ENCODE assay signal across 9 cellular contexts in the genomic region with DNA sequence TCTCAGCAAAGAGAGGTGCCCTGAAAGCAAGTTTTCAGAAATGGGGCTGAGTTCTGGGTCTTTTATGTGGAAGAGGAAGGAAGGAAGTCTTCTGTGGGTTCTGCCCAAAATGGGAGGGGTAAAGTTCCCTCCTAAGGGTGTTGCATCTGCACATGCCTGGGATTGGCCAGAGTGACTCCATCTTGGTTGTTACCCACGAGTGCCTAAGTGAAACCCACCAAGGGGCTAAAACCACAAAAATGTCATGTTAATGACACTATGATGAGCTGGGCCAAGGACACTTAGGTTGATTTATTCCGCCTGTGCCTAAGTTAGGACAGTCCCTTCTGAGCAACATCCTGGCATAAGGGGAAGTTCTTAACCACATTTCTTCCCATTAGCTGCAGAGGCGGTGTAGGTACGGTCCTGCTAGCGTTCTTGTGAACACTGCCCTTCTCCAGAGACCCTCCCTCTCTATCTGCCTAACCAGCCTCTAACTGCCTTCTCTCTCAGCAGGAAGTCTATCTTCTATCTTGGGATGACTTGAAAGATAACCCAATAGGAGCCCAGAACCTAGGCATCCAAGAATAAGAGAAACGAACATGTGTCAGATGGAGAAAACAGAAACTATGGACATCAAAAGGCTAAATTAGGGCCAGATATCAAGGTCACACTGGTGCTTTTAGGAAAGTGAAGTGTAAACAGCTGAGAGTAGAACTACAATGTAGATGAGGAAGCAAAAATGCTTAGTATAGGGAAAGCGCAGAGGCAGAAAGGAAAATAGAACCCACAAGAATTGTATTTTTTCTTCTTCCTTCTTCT.
DNase-seq lines count a peak whose midpoint lies in the region; ATAC-seq and TF ChIP-seq lines count a peak whose summit lies in the region.
"Had no signal": no experiment of that assay in that cellular context is flagged by ENCODE, and none has a peak within 500 bp of the region (broad histone marks: within the 10 kb centered on the region; RNA-seq: fewer than 3 reads in every experiment).

No MANE protein-coding gene starts in this region.

- H3K36me3 Mint-ChIP-seq in CD4-positive, alpha-beta memory T cell = peaks cover 19% of the 10 kb centered on the region in 2 donors
- no peaks in the 10 kb centered on the region for H3K36me3 Mint-ChIP-seq in T-helper 17 cell (ENCODE audit: low read depth)
- H3K36me3 Mint-ChIP-seq in immature natural killer cell = peaks cover 0 to 14% (median 5%) of the 10 kb centered on the region in 3 donors
- H3K36me3 Mint-ChIP-seq in neural progenitor cell = no peaks in the 10 kb centered on the region

- H3F3A ChIP-seq in neural progenitor cell (ENCODE audit: low read depth) = no peaks in the 10 kb centered on the region

- peaks cover 0 to 46% (median 33%) of the 10 kb centered on the region in 8 donors for H3K9me3 Mint-ChIP-seq in CD4-positive, alpha-beta memory T cell
- H3K9me3 Mint-ChIP-seq in immature natural killer cell (peaks cover 0 to 5% (median 0%) of the 10 kb centered on the region in 6 donors), neural progenitor cell (peaks cover 19% of the 10 kb centered on the region)

- no peak overlapping the region for H3K9ac ChIP-seq in neural progenitor cell

- no peaks in the 10 kb centered on the region for H3K27me3 ChIP-seq in CD4-positive, alpha-beta memory T cell (ENCODE audit: insufficient read depth, low read length)
- H3K27me3 ChIP-seq in neural progenitor cell (no peaks in the 10 kb centered on the region), brain microvascular endothelial cell (replicated peaks) (no peaks in the 10 kb centered on the region)
- H3K27me3 ChIP-seq: body of pancreas had no signal

- H4K20me1 ChIP-seq in neural progenitor cell (ENCODE audit: low read depth) = no peaks in the 10 kb centered on the region

- peak overlapping the region; percentile 57 to 90 (median 83) for H3K27ac Mint-ChIP-seq in CD4-positive, alpha-beta memory T cell
- H3K27ac Mint-ChIP-seq in T-helper 17 cell (peak overlapping the region; percentile 81), immature natural killer cell (peak overlapping the region; percentile 73 to 90 (median 83)), neural progenitor cell (no peak overlapping the region)

- H3K27ac ChIP-seq in CD4-positive, alpha-beta memory T cell (ENCODE audit: low read depth, low read length) = no peak overlapping the region
- H3K27ac ChIP-seq in neural progenitor cell = no peak overlapping the region
- no peak overlapping the region for H3K27ac ChIP-seq in brain microvascular endothelial cell

- peaks cover 35 to 56% (median 48%) of the 10 kb centered on the region in 4 donors for H3K4me1 Mint-ChIP-seq in CD4-positive, alpha-beta memory T cell
- H3K4me1 Mint-ChIP-seq in T-helper 17 cell = peaks cover 13% of the 10 kb centered on the region
- H3K4me1 Mint-ChIP-seq in immature natural killer cell = peaks cover 39 to 62% of the 10 kb centered on the region in 2 donors
- no peaks in the 10 kb centered on the region for H3K4me1 Mint-ChIP-seq in neural progenitor cell

- no peak overlapping the region for H2AFZ ChIP-seq in neural progenitor cell (replicated peaks)

- TF ChIP-seq CTCF in neural progenitor cell (IDR thresholded peaks at IDR 0.05) = no peak
- no peak for TF ChIP-seq CTCF in brain microvascular endothelial cell (IDR thresholded peaks at IDR 0.05; ENCODE audit: low read depth, low read length, missing control alignments)

- no peaks in the 10 kb centered on the region for H3K27me3 Mint-ChIP-seq in CD4-positive, alpha-beta memory T cell
- H3K27me3 Mint-ChIP-seq in T-helper 17 cell (no peaks in the 10 kb centered on the region), immature natural killer cell (ENCODE audit: low read depth in 3 of 3) (peaks cover 0 to 3% (median 0%) of the 10 kb centered on the region in 3 donors), neural progenitor cell (ENCODE audit: insufficient read depth, low read depth) (peaks cover 2% of the 10 kb centered on the region)

- H3K4me2 ChIP-seq in neural progenitor cell = no peak overlapping the region

- H3K9me3 ChIP-seq in CD4-positive, alpha-beta memory T cell (ENCODE audit: control insufficient read depth in 1 of 2, low read length in 2 of 2) = no peaks in the 10 kb centered on the region
- H3K9me3 ChIP-seq in T-helper 17 cell (ENCODE audit: control insufficient read depth, low read length, poor library complexity, severe bottlenecking) = no peaks in the 10 kb centered on the region
- H3K9me3 ChIP-seq in neural progenitor cell (ENCODE audit: low read depth) = no peaks in the 10 kb centered on the region
- H3K9me3 ChIP-seq: body of pancreas had no signal

- H3K4me3 ChIP-seq in CD4-positive, alpha-beta memory T cell (ENCODE audit: low read length in 2 of 2) = peak overlapping the region; percentile 7 to 21
- H3K4me3 ChIP-seq in neural progenitor cell (no peak overlapping the region), brain microvascular endothelial cell (ENCODE audit: low read depth, low read length) (no peak overlapping the region)
- H3K4me3 ChIP-seq: body of pancreas had no signal

- ATAC-seq in HG02571 (IDR thresholded peaks at IDR 0.05; ENCODE audit: unreplicated experiment) = peak; percentile 77
- ATAC-seq in T-helper 17 cell = peak; percentile 86
- ATAC-seq in HG03097 (IDR thresholded peaks at IDR 0.05; ENCODE audit: low FRiP score, unreplicated experiment) = no peak
- no peak for ATAC-seq in HG03135 (IDR thresholded peaks at IDR 0.05; ENCODE audit: unreplicated experiment)
- ATAC-seq: body of pancreas had no signal

- peak overlapping the region in 7 of 8 donors; percentile 62 to 81 (median 70) for H3K4me3 Mint-ChIP-seq in CD4-positive, alpha-beta memory T cell
- H3K4me3 Mint-ChIP-seq in T-helper 17 cell (peak overlapping the region; percentile 66), immature natural killer cell (peak overlapping the region; percentile 27 to 67 (median 49)), neural progenitor cell (no peak overlapping the region)

- no peaks in the 10 kb centered on the region for H3K36me3 ChIP-seq in CD4-positive, alpha-beta memory T cell (ENCODE audit: insufficient read depth, low read length)
- H3K36me3 ChIP-seq in neural progenitor cell (no peaks in the 10 kb centered on the region), brain microvascular endothelial cell (replicated peaks) (no peaks in the 10 kb centered on the region)

- intact Hi-C loops in CD4-positive, alpha-beta memory T cell (cut with micrococcal nuclease) = loop anchor here (2.0 to 5.0 kb wide), 2 partner anchors 44 to 64 kb away; no protein-coding TSS in a partner anchor

- H3K79me2 ChIP-seq in neural progenitor cell (ENCODE audit: low read depth) = no peaks in the 10 kb centered on the region

- POLR2A ChIA-PET in CD4-positive, alpha-beta memory T cell (lab: Charles Lee; ENCODE audit: partially characterized antibody) = interaction anchor here (0.6 to 6.3 kb wide), 13 partner anchors 17 to 180 kb away, joined by 3 to 25 read pairs (median 3); a partner anchor contains a TSS

- peaks cover 44% of the 10 kb centered on the region for H3K4me1 ChIP-seq in CD4-positive, alpha-beta memory T cell (ENCODE audit: insufficient read depth, low read length)
- no peaks in the 10 kb centered on the region for H3K4me1 ChIP-seq in neural progenitor cell
- H3K4me1 ChIP-seq: body of pancreas had no signal

- in situ Hi-C loops in brain microvascular endothelial cell (cut with HindIII; ENCODE audit: low pct_ligation_motif_present, low sequenced_read_pairs) = no loop called here

- CTCF ChIA-PET in CD4-positive, alpha-beta memory T cell (lab: Charles Lee; ENCODE audit: partially characterized antibody) = interaction anchor here (1.6 kb wide), 1 partner anchor 9 kb away, joined by 4 read pairs; no protein-coding TSS in a partner anchor

- DNase-seq in CD4-positive, alpha-beta memory T cell = peak; percentile 48 to 73 (median 67)
- peak in 2 of 3 donors; percentile 9 to 14 for DNase-seq in T-helper 17 cell
- peak; percentile 56 to 65 (median 62) for DNase-seq in immature natural killer cell
- no peak for DNase-seq in neural progenitor cell (ENCODE audit: low spot score)
- no peak for DNase-seq in brain microvascular endothelial cell

Comparison
In these comparisons a context has a peak if more than half of its experiments do, and no peak if none do; other contexts are left out.
1. DNase-seq: peak in CD4-positive, alpha-beta memory T cell (5 of 5), T-helper 17 cell (2 of 3) and immature natural killer cell (3 of 3); none in neural progenitor cell (single experiment) and brain microvascular endothelial cell (single experiment).
2. H3K4me3 ChIP-seq: peak in CD4-positive, alpha-beta memory T cell (2 of 2); none in neural progenitor cell (single experiment) and brain microvascular endothelial cell (single experiment).
3. ATAC-seq: peak in HG02571 (single experiment) and T-helper 17 cell (single experiment); none in HG03097 (single experiment) and HG03135 (single experiment).